In genomic region chr18:35511833-35512232, GRCh38 we compare ENCODE assay signal across 13 cellular contexts. TPM values are rescaled to one million over a fixed set of nuclear protein-coding genes. Genes with fewer than 3 reads are reported as not detected.
A peak's percentile ranks its signal among the peaks of the same experiment; 100 is the strongest.
DNase-seq lines count a peak whose midpoint lies in the region; ATAC-seq and TF ChIP-seq lines count a peak whose summit lies in the region.
"Had no signal": no experiment of that assay in that cellular context is flagged by ENCODE, and none has a peak within 500 bp of the region (broad histone marks: within the 10 kb centered on the region; RNA-seq: fewer than 3 reads in every experiment).

No MANE protein-coding gene starts in this region.

- no peaks in the 10 kb centered on the region for H3K27me3 ChIP-seq in Panc1 (ENCODE audit: control insufficient read depth, insufficient read depth, low read length)
- no peaks in the 10 kb centered on the region for H3K27me3 ChIP-seq in mesenchymal stem cell (ENCODE audit: control insufficient read depth in 1 of 2, insufficient read depth in 1 of 2, low read length in 2 of 2)
- H3K27me3 ChIP-seq in upper lobe of right lung = no peaks in the 10 kb centered on the region
- H3K27me3 ChIP-seq: adrenal gland had no signal

- H3K4me3 ChIP-seq in Panc1 (ENCODE audit: low read depth in 2 of 2, low read length in 2 of 2) (no peak overlapping the region), mesenchymal stem cell (ENCODE audit: insufficient read depth in 1 of 2, low read depth in 1 of 2, low read length in 2 of 2) (no peak overlapping the region), upper lobe of right lung (no peak overlapping the region)
- H3K4me3 ChIP-seq: adrenal gland had no signal

- H2BK5ac ChIP-seq in mesenchymal stem cell (ENCODE audit: low read depth, low read length, poor library complexity, severe bottlenecking) = peak overlapping the region; percentile 10

- H3K27ac ChIP-seq in Panc1 (ENCODE audit: low read length) = peak overlapping the region; percentile 77; the same call in 1 of the 2 replicates
- no peak overlapping the region for H3K27ac ChIP-seq in mesenchymal stem cell (ENCODE audit: low read length, poor library complexity, severe bottlenecking)
- no peak overlapping the region for H3K27ac ChIP-seq in upper lobe of right lung
- H3K27ac ChIP-seq: adrenal gland, HL-60 had no signal

- peaks cover 3% of the 10 kb centered on the region for H3K79me1 ChIP-seq in mesenchymal stem cell (replicated peaks; ENCODE audit: low read length, poor library complexity, severe bottlenecking)

- H3K36me3 ChIP-seq in Panc1 (ENCODE audit: control insufficient read depth, insufficient read depth, low read length) (no peaks in the 10 kb centered on the region), mesenchymal stem cell (ENCODE audit: control insufficient read depth in 1 of 2, insufficient read depth in 2 of 2, low read depth in 1 of 2, low read length in 2 of 2) (no peaks in the 10 kb centered on the region), upper lobe of right lung (no peaks in the 10 kb centered on the region)
- H3K36me3 ChIP-seq: adrenal gland had no signal

- peak; percentile 28 for TF ChIP-seq CTCF in Panc1 (IDR thresholded peaks at IDR 0.05)
- TF ChIP-seq CTCF in upper lobe of right lung (IDR thresholded peaks at IDR 0.05) = no peak

- no peak overlapping the region for H3K14ac ChIP-seq in mesenchymal stem cell (ENCODE audit: low read length in 2 of 2)

- no peak overlapping the region for H3K4ac ChIP-seq in mesenchymal stem cell (ENCODE audit: low read depth in 1 of 2, low read length in 2 of 2)

- H3K18ac ChIP-seq in mesenchymal stem cell (ENCODE audit: low read depth in 1 of 2, low read length in 2 of 2) = no peak overlapping the region

- H2AFZ ChIP-seq in mesenchymal stem cell (ENCODE audit: low read depth, low read length) = no peak overlapping the region

- H2BK12ac ChIP-seq in mesenchymal stem cell (ENCODE audit: low read length in 2 of 2) = no peak overlapping the region

- intact Hi-C loops in Panc1 (cut with micrococcal nuclease; ENCODE audit: unreplicated experiment) = no loop called here
- intact Hi-C loops in upper lobe of right lung (cut with DNase I) = no loop called here
- intact Hi-C loops in cardiac septum (cut with DNase I) = no loop called here

- no peak overlapping the region for H2BK120ac ChIP-seq in mesenchymal stem cell (ENCODE audit: low read depth, low read length)

- in situ Hi-C loops in Panc1 (cut with HindIII; ENCODE audit: low pct_unique_long_range_greater_than_20kb, low sequenced_read_pairs) = no loop called here

- H3K9ac ChIP-seq in mesenchymal stem cell (ENCODE audit: low read length) = no peak overlapping the region

- no peak overlapping the region for H2BK15ac ChIP-seq in mesenchymal stem cell (ENCODE audit: low read depth, poor library complexity, severe bottlenecking)

- peaks cover 21% of the 10 kb centered on the region for H3K4me1 ChIP-seq in Panc1 (ENCODE audit: control insufficient read depth, insufficient read depth, low read length)
- H3K4me1 ChIP-seq in mesenchymal stem cell (ENCODE audit: control insufficient read depth, insufficient read depth, low read depth, low read length) = peaks cover 29% of the 10 kb centered on the region
- peaks cover 6% of the 10 kb centered on the region for H3K4me1 ChIP-seq in upper lobe of right lung
- H3K4me1 ChIP-seq: adrenal gland had no signal

- H4K91ac ChIP-seq in mesenchymal stem cell (ENCODE audit: low read length) = no peak overlapping the region

- H4K8ac ChIP-seq in mesenchymal stem cell (ENCODE audit: low read length) = no peak overlapping the region

- no TSS peak for BruUV-seq in Panc1 (replicated peaks; lab: Mats Ljungman, UMichigan)

- H3K23ac ChIP-seq in mesenchymal stem cell (ENCODE audit: low read length in 2 of 2) = no peak overlapping the region

- WGBS in mesenchymal stem cell = 100% methylated on average over 1 of the region's 1 CpG

- H2AK5ac ChIP-seq in mesenchymal stem cell (ENCODE audit: low read length, severe bottlenecking) = peak overlapping the region; percentile 98

- H3K4me2 ChIP-seq in mesenchymal stem cell (ENCODE audit: low read length, poor library complexity, severe bottlenecking) = no peak overlapping the region

- no peak for DNase-seq in Panc1 (ENCODE audit: low read depth, low spot score)
- no peak for DNase-seq in mesenchymal stem cell
- DNase-seq in upper lobe of right lung = no peak
- DNase-seq in NCI-H1694 treated with DMSO at 0.1 percent for 48 hours (lab: John Stamatoyannopoulos, UW) = no peak
- no peak for DNase-seq in NCI-H128 (lab: John Stamatoyannopoulos, UW; ENCODE audit: unreplicated experiment)
- no peak for DNase-seq in cardiac septum (ENCODE audit: low spot score)
- DNase-seq: activated CD4-positive, alpha-beta T cell treated with anti-CD3 and anti-CD28 coated beads, Interleukin-2, amount 50 U/mL, for 48 hours; adrenal gland; DMS153 had no signal

- POLR2A ChIA-PET in Panc1 (lab: Charles Lee) = no interaction called here

- peak; percentile 22 for ATAC-seq in GM18861 (IDR thresholded peaks at IDR 0.05; ENCODE audit: unreplicated experiment)
- peak; percentile 18 for ATAC-seq in HG02623 (IDR thresholded peaks at IDR 0.05; ENCODE audit: unreplicated experiment)
- no peak for ATAC-seq in Panc1
- no peak for ATAC-seq in upper lobe of right lung
- ATAC-seq: SK-N-SH treated with all-trans-retinoic acid at 6 μM for 48 hours had no signal

- H3K9me3 ChIP-seq in Panc1 (ENCODE audit: control insufficient read depth, insufficient read depth, low read depth, low read length) (no peaks in the 10 kb centered on the region), mesenchymal stem cell (ENCODE audit: control insufficient read depth, low read length) (no peaks in the 10 kb centered on the region), upper lobe of right lung (no peaks in the 10 kb centered on the region)
- H3K9me3 ChIP-seq: adrenal gland had no signal

- CTCF ChIA-PET in Panc1 (lab: Charles Lee) = no interaction called here

RNA-seq across cellular contexts. Expression of gene INO80C, which starts 14.1 kb away (rescaled TPM):
- total RNA-seq in Panc1 (2021; ENCODE audit: unreplicated experiment) (25.8 TPM), upper lobe of right lung (34.6 TPM), cardiac septum (21.8 TPM)
- polyA plus RNA-seq in Panc1 (2012; ENCODE audit: insufficient read length) = 24.1 TPM
- polyA plus RNA-seq in mesenchymal stem cell (2013, experiment 1 of 2) = 22.5 TPM
- 22.2 TPM for polyA plus RNA-seq in mesenchymal stem cell (2013, experiment 2 of 2)

Comparison
In these comparisons a context has a peak if more than half of its experiments do, and no peak if none do; other contexts are left out.
1. ATAC-seq: peak in GM18861 (single experiment) and HG02623 (single experiment); none in Panc1 (single experiment) and upper lobe of right lung (single experiment).